In genomic region chr3:153111056-153111455, GRCh38 we compare ENCODE assay signal across 25 cellular contexts.
"Had no signal": no experiment of that assay in that cellular context is flagged by ENCODE, and none has a peak within 500 bp of the region (broad histone marks: within the 10 kb centered on the region; RNA-seq: fewer than 3 reads in every experiment).

No MANE protein-coding gene starts in this region.

- DNase-seq: activated CD4-positive, alpha-beta T cell treated with anti-CD3 and anti-CD28 coated beads for 48 hours; activated CD4-positive, alpha-beta T cell treated with anti-CD3 and anti-CD28 coated beads, Interleukin-2, amount 50 U/mL, for 4 hours; activated CD8-positive, alpha-beta memory T cell treated with anti-CD3 and anti-CD28 coated beads, Interleukin-2, amount 50 U/mL, for 48 hours; activated CD8-positive, alpha-beta T cell treated with anti-CD3 and anti-CD28 coated beads, Interleukin-2, amount 10 ng/mL, durations not matched to agents 7 days and 5 days; activated effector memory CD4-positive, alpha-beta T cell treated with Interleukin-2 at 50 U/mL for 16 hours; activated naive CD4-positive, alpha-beta T cell; activated T-cell treated with anti-CD3 and anti-CD28 coated beads, Interleukin-2, amount 50 U/mL, for 1 hour; amniotic stem cell; body of pancreas; central memory CD4-positive, alpha-beta T cell; KG1; NCI-H1092; NCI-H1417; NCI-H1694; NCI-H2029 treated with DMSO at 0.1 percent for 48 hours; NCI-H510A treated with DMSO at 0.1 percent for 48 hours; NCI-H69; Peyer's patch; Right ventricle myocardium superior; SW 1271 had no signal

- H3K27me3 ChIP-seq: ascending aorta, body of pancreas, Peyer's patch, SJSA1 had no signal

- H3K4me1 ChIP-seq: ascending aorta, body of pancreas, Peyer's patch, SJSA1 had no signal

- H3K36me3 ChIP-seq: ascending aorta, Peyer's patch, SJSA1 had no signal

- H3K27ac ChIP-seq: ascending aorta, body of pancreas, Peyer's patch, RWPE1, SJSA1 had no signal

- H3K9me3 ChIP-seq: ascending aorta, body of pancreas, Peyer's patch, SJSA1 had no signal

- H3K4me3 ChIP-seq: ascending aorta, body of pancreas, Peyer's patch, SJSA1 had no signal

- ATAC-seq: activated CD4-positive, CD25-positive, alpha-beta regulatory T cell treated with anti-CD3 and anti-CD28 coated beads, Interleukin-2, amount 50 U/mL, for 24 hours; activated CD8-positive, alpha-beta T cell treated with anti-CD3 and anti-CD28 coated beads, Interleukin-2, amount 10 ng/mL, durations not matched to agents 7 days and 5 days; body of pancreas; SK-N-SH treated with all-trans-retinoic acid at 6 μM for 48 hours had no signal
